1 cellular context compared by ENCODE assay signal in the genomic region with DNA sequence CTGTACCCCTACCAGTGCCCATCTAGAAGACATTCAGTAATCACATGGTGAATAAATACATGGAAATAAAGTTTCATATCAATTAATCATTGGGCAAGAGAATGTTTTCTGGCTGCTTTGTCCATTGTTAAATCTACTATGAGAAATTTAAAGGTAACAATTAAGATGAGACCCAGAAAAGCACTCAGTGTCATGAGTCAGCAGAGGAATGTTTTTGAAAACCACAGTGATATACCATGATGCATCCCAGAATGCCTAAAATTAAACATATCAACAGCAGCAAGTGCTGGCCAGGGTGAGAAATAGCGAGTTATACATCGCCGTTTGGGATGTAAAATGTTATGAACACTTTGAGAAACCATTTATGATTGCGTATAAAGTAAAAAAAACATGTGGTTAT.
TF ChIP-seq lines count a peak whose summit lies in the region.

No MANE protein-coding gene starts in this region.

TF ChIP-seq in SK-N-SH treated with all-trans-retinoic acid at 6 μM for 48 hours, 23 proteins besides CTCF, POLR2A, EP300 and RAD21 (continued from another document):
- TF ChIP-seq, protein P1, sequence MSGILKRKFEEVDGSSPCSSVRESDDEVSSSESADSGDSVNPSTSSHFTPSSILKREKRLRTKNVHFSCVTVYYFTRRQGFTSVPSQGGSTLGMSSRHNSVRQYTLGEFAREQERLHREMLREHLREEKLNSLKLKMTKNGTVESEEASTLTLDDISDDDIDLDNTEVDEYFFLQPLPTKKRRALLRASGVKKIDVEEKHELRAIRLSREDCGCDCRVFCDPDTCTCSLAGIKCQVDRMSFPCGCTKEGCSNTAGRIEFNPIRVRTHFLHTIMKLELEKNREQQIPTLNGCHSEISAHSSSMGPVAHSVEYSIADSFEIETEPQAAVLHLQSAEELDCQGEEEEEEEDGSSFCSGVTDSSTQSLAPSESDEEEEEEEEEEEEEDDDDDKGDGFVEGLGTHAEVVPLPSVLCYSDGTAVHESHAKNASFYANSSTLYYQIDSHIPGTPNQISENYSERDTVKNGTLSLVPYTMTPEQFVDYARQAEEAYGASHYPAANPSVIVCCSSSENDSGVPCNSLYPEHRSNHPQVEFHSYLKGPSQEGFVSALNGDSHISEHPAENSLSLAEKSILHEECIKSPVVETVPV (CRISPR knock-in tag; IDR thresholded peaks at IDR 0.05): no peak
- TF ChIP-seq, protein P2, sequence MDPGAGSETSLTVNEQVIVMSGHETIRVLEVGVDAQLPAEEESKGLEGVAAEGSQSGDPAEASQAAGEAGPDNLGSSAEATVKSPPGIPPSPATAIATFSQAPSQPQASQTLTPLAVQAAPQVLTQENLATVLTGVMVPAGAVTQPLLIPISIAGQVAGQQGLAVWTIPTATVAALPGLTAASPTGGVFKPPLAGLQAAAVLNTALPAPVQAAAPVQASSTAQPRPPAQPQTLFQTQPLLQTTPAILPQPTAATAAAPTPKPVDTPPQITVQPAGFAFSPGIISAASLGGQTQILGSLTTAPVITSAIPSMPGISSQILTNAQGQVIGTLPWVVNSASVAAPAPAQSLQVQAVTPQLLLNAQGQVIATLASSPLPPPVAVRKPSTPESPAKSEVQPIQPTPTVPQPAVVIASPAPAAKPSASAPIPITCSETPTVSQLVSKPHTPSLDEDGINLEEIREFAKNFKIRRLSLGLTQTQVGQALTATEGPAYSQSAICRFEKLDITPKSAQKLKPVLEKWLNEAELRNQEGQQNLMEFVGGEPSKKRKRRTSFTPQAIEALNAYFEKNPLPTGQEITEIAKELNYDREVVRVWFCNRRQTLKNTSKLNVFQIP (CRISPR knock-in tag; IDR thresholded peaks at IDR 0.05; ENCODE audit: borderline replicate concordance, low read depth): no peak
- TF ChIP-seq GLIS3 (CRISPR knock-in tag; IDR thresholded peaks at IDR 0.05) (no peak), ISL1 (CRISPR knock-in tag; IDR thresholded peaks at IDR 0.05) (peak; percentile 91), ZFP30 (CRISPR knock-in tag; IDR thresholded peaks at IDR 0.05) (no peak), ZNF565 (CRISPR knock-in tag; conservative IDR thresholded peaks at IDR 0.05; ENCODE audit: low read depth) (no peak), BACH2 (CRISPR knock-in tag; IDR thresholded peaks at IDR 0.05; ENCODE audit: borderline replicate concordance) (no peak), ARNTL (CRISPR knock-in tag; IDR thresholded peaks at IDR 0.05; ENCODE audit: borderline replicate concordance, low read depth) (no peak), ESRRG (CRISPR knock-in tag; IDR thresholded peaks at IDR 0.05) (no peak), ZNF70 (CRISPR knock-in tag; IDR thresholded peaks at IDR 0.05) (no peak), PPARA (CRISPR knock-in tag; IDR thresholded peaks at IDR 0.05; ENCODE audit: borderline replicate concordance) (no peak), CSDC2 (CRISPR knock-in tag; IDR thresholded peaks at IDR 0.05) (no peak), OSR1 (CRISPR knock-in tag; IDR thresholded peaks at IDR 0.05) (no peak)
- TF ChIP-seq, protein P3, sequence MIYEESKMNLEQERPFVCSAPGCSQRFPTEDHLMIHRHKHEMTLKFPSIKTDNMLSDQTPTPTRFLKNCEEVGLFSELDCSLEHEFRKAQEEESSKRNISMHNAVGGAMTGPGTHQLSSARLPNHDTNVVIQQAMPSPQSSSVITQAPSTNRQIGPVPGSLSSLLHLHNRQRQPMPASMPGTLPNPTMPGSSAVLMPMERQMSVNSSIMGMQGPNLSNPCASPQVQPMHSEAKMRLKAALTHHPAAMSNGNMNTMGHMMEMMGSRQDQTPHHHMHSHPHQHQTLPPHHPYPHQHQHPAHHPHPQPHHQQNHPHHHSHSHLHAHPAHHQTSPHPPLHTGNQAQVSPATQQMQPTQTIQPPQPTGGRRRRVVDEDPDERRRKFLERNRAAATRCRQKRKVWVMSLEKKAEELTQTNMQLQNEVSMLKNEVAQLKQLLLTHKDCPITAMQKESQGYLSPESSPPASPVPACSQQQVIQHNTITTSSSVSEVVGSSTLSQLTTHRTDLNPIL (CRISPR knock-in tag; IDR thresholded peaks at IDR 0.05; ENCODE audit: low read depth): no peak
- TF ChIP-seq, protein P4, sequence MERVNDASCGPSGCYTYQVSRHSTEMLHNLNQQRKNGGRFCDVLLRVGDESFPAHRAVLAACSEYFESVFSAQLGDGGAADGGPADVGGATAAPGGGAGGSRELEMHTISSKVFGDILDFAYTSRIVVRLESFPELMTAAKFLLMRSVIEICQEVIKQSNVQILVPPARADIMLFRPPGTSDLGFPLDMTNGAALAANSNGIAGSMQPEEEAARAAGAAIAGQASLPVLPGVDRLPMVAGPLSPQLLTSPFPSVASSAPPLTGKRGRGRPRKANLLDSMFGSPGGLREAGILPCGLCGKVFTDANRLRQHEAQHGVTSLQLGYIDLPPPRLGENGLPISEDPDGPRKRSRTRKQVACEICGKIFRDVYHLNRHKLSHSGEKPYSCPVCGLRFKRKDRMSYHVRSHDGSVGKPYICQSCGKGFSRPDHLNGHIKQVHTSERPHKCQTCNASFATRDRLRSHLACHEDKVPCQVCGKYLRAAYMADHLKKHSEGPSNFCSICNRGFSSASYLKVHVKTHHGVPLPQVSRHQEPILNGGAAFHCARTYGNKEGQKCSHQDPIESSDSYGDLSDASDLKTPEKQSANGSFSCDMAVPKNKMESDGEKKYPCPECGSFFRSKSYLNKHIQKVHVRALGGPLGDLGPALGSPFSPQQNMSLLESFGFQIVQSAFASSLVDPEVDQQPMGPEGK (CRISPR knock-in tag; IDR thresholded peaks at IDR 0.05; ENCODE audit: borderline replicate concordance): no peak
